1 cellular context compared by ENCODE assay signal in the genomic region with DNA sequence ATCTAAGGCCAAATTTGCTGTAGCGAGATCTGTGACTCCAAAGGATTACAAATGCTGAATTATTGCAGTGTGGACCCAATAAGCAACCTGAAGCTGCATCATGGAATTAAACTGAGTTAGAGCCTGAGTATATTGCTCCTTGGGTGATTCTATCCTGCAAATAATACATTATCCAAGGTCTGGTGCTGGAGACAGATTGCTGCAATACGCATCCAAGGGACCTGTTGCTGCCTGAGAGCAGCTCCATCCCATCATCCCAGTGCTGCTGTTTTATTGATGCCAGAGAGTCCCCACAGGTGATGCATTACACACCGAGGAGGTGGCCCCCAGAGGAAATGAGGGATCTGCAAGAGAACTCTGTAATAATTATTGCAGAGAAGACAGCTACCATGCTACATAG.
TF ChIP-seq lines count a peak whose summit lies in the region.

No MANE protein-coding gene starts in this region.

TF ChIP-seq in SK-N-SH treated with all-trans-retinoic acid at 6 μM for 48 hours, 23 proteins besides CTCF, POLR2A, EP300 and RAD21 (continued from another document):
- no peak for TF ChIP-seq CREB5 (CRISPR knock-in tag; IDR thresholded peaks at IDR 0.05; ENCODE audit: low read depth)
- TF ChIP-seq PPARA (CRISPR knock-in tag; IDR thresholded peaks at IDR 0.05; ENCODE audit: borderline replicate concordance), result no peak
- TF ChIP-seq, protein P1, sequence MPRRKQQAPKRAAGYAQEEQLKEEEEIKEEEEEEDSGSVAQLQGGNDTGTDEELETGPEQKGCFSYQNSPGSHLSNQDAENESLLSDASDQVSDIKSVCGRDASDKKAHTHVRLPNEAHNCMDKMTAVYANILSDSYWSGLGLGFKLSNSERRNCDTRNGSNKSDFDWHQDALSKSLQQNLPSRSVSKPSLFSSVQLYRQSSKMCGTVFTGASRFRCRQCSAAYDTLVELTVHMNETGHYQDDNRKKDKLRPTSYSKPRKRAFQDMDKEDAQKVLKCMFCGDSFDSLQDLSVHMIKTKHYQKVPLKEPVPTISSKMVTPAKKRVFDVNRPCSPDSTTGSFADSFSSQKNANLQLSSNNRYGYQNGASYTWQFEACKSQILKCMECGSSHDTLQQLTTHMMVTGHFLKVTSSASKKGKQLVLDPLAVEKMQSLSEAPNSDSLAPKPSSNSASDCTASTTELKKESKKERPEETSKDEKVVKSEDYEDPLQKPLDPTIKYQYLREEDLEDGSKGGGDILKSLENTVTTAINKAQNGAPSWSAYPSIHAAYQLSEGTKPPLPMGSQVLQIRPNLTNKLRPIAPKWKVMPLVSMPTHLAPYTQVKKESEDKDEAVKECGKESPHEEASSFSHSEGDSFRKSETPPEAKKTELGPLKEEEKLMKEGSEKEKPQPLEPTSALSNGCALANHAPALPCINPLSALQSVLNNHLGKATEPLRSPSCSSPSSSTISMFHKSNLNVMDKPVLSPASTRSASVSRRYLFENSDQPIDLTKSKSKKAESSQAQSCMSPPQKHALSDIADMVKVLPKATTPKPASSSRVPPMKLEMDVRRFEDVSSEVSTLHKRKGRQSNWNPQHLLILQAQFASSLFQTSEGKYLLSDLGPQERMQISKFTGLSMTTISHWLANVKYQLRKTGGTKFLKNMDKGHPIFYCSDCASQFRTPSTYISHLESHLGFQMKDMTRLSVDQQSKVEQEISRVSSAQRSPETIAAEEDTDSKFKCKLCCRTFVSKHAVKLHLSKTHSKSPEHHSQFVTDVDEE (CRISPR knock-in tag; IDR thresholded peaks at IDR 0.05), result no peak
